In the genomic region with DNA sequence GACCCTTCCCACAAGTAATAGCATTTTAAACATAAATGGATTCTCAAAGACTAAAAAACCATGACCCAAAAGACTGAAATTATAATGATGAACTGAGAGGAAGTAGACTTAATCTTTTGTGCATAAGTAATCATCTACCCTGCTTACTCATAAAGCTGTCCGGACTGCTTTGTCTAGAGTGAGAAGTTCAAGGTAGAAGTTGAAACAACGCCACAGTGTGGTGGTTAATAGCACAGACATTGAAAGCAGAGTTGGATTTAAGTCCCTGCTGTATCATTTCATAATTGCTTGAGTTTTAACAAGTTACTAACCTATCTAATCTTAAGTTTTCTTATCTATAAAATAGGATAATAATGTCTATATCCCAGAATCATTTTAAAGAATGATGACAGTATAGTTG, we compare ENCODE assay signal across 1 cellular context.
TF ChIP-seq lines count a peak whose summit lies in the region.

No MANE protein-coding gene starts in this region.

TF ChIP-seq in GM23338, 12 proteins besides CTCF, POLR2A, EP300 and RAD21 (continued from another document):
- TF ChIP-seq, protein P1, sequence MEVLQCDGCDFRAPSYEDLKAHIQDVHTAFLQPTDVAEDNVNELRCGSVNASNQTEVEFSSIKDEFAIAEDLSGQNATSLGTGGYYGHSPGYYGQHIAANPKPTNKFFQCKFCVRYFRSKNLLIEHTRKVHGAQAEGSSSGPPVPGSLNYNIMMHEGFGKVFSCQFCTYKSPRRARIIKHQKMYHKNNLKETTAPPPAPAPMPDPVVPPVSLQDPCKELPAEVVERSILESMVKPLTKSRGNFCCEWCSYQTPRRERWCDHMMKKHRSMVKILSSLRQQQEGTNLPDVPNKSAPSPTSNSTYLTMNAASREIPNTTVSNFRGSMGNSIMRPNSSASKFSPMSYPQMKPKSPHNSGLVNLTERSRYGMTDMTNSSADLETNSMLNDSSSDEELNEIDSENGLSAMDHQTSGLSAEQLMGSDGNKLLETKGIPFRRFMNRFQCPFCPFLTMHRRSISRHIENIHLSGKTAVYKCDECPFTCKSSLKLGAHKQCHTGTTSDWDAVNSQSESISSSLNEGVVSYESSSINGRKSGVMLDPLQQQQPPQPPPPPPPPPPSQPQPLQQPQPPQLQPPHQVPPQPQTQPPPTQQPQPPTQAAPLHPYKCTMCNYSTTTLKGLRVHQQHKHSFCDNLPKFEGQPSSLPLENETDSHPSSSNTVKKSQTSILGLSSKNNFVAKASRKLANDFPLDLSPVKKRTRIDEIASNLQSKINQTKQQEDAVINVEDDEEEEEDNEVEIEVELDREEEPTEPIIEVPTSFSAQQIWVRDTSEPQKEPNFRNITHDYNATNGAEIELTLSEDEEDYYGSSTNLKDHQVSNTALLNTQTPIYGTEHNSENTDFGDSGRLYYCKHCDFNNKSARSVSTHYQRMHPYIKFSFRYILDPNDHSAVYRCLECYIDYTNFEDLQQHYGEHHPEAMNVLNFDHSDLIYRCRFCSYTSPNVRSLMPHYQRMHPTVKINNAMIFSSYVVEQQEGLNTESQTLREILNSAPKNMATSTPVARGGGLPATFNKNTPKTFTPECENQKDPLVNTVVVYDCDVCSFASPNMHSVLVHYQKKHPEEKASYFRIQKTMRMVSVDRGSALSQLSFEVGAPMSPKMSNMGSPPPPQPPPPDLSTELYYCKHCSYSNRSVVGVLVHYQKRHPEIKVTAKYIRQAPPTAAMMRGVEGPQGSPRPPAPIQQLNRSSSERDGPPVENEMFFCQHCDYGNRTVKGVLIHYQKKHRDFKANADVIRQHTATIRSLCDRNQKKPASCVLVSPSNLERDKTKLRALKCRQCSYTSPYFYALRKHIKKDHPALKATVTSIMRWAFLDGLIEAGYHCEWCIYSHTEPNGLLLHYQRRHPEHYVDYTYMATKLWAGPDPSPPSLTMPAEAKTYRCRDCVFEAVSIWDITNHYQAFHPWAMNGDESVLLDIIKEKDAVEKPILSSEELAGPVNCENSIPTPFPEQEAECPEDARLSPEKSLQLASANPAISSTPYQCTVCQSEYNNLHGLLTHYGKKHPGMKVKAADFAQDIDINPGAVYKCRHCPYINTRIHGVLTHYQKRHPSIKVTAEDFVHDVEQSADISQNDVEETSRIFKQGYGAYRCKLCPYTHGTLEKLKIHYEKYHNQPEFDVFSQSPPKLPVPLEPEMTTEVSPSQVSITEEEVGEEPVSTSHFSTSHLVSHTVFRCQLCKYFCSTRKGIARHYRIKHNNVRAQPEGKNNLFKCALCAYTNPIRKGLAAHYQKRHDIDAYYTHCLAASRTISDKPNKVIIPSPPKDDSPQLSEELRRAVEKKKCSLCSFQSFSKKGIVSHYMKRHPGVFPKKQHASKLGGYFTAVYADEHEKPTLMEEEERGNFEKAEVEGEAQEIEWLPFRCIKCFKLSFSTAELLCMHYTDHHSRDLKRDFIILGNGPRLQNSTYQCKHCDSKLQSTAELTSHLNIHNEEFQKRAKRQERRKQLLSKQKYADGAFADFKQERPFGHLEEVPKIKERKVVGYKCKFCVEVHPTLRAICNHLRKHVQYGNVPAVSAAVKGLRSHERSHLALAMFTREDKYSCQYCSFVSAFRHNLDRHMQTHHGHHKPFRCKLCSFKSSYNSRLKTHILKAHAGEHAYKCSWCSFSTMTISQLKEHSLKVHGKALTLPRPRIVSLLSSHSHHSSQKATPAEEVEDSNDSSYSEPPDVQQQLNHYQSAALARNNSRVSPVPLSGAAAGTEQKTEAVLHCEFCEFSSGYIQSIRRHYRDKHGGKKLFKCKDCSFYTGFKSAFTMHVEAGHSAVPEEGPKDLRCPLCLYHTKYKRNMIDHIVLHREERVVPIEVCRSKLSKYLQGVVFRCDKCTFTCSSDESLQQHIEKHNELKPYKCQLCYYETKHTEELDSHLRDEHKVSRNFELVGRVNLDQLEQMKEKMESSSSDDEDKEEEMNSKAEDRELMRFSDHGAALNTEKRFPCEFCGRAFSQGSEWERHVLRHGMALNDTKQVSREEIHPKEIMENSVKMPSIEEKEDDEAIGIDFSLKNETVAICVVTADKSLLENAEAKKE (CRISPR knock-in tag; IDR thresholded peaks at IDR 0.05): no peak
- no peak for TF ChIP-seq EZH2 (IDR thresholded peaks at IDR 0.05; ENCODE audit: low read depth, unreplicated experiment)
- TF ChIP-seq STAT1 (IDR thresholded peaks at IDR 0.05; ENCODE audit: unreplicated experiment): no peak
- TF ChIP-seq JUNB (IDR thresholded peaks at IDR 0.05; ENCODE audit: unreplicated experiment): no peak
- TF ChIP-seq, protein P2, sequence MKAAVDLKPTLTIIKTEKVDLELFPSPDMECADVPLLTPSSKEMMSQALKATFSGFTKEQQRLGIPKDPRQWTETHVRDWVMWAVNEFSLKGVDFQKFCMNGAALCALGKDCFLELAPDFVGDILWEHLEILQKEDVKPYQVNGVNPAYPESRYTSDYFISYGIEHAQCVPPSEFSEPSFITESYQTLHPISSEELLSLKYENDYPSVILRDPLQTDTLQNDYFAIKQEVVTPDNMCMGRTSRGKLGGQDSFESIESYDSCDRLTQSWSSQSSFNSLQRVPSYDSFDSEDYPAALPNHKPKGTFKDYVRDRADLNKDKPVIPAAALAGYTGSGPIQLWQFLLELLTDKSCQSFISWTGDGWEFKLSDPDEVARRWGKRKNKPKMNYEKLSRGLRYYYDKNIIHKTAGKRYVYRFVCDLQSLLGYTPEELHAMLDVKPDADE (IDR thresholded peaks at IDR 0.05): no peak
- TF ChIP-seq NANOG (IDR thresholded peaks at IDR 0.05; ENCODE audit: borderline replicate concordance): no peak
